ENCODE assay signal across 13 cellular contexts in genomic region chr6:151440498-151440897, GRCh38. TPM values are rescaled to one million over a fixed set of nuclear protein-coding genes. Genes with fewer than 3 reads are reported as not detected.
DNase-seq lines count a peak whose midpoint lies in the region; ATAC-seq lines count a peak whose summit lies in the region.
"Had no signal": no experiment of that assay in that cellular context is flagged by ENCODE, and none has a peak within 500 bp of the region (broad histone marks: within the 10 kb centered on the region; RNA-seq: fewer than 3 reads in every experiment).

No MANE protein-coding gene starts in this region.

- H3K4me3 Mint-ChIP-seq in natural killer cell treated with Interleukin-12 subunit alpha and Interleukin-12 subunit beta and Interleukin-15 and Interleukin-18, amount 100 ng/mL, for 72 hours: no peak overlapping the region
- H3K4me3 Mint-ChIP-seq: dendritic cell treated with granulocyte-macrophage colony-stimulating factor and Interleukin-4, amounts not matched to agents 40 ng/mL and 50 ng/mL, for 4 days had no signal

- no peaks in the 10 kb centered on the region for H3K27me3 Mint-ChIP-seq in natural killer cell treated with Interleukin-12 subunit alpha and Interleukin-12 subunit beta and Interleukin-15 and Interleukin-18, amount 100 ng/mL, for 72 hours
- H3K27me3 Mint-ChIP-seq: dendritic cell treated with granulocyte-macrophage colony-stimulating factor and Interleukin-4, amounts not matched to agents 40 ng/mL and 50 ng/mL, for 4 days had no signal

- peak overlapping the region; percentile 17 to 82 for H3K27ac Mint-ChIP-seq in natural killer cell treated with Interleukin-12 subunit alpha and Interleukin-12 subunit beta and Interleukin-15 and Interleukin-18, amount 100 ng/mL, for 72 hours

- no peak for DNase-seq in natural killer cell treated with Interleukin-12 subunit alpha and Interleukin-12 subunit beta and Interleukin-15 and Interleukin-18, amount 100 ng/mL, for 72 hours (ENCODE audit: low spot score)
- DNase-seq in AML-193 (lab: John Stamatoyannopoulos, UW): no peak
- DNase-seq in NCI-H748 (lab: John Stamatoyannopoulos, UW; ENCODE audit: unreplicated experiment): no peak
- no peak for DNase-seq in GM19240 (ENCODE audit: insufficient read length, low spot score)
- DNase-seq: activated naive CD4-positive, alpha-beta T cell treated with Interleukin-2 at 50 U/mL for 16 hours; DMS 273 treated with DMSO at 0.1 percent for 48 hours; occipital lobe; stimulated activated CD4-positive, alpha-beta T cell treated with anti-CD3 and anti-CD28 coated beads, Interleukin-2, amount 100 ng/mL, for 48 hours had no signal

- H3K4me1 Mint-ChIP-seq in natural killer cell treated with Interleukin-12 subunit alpha and Interleukin-12 subunit beta and Interleukin-15 and Interleukin-18, amount 100 ng/mL, for 72 hours (ENCODE audit: low read depth in 2 of 2): peaks cover 19 to 25% of the 10 kb centered on the region in 2 donors

- no peaks in the 10 kb centered on the region for H3K9me3 Mint-ChIP-seq in natural killer cell treated with Interleukin-12 subunit alpha and Interleukin-12 subunit beta and Interleukin-15 and Interleukin-18, amount 100 ng/mL, for 72 hours
- H3K9me3 Mint-ChIP-seq: dendritic cell treated with granulocyte-macrophage colony-stimulating factor and Interleukin-4, amounts not matched to agents 40 ng/mL and 50 ng/mL, for 4 days had no signal

- ATAC-seq in GM18858 (IDR thresholded peaks at IDR 0.05; ENCODE audit: unreplicated experiment) (peak; percentile 66), GM21390 (IDR thresholded peaks at IDR 0.05; ENCODE audit: unreplicated experiment) (peak; percentile 67), HG03159 (IDR thresholded peaks at IDR 0.05; ENCODE audit: unreplicated experiment) (peak; percentile 62)
- ATAC-seq in natural killer cell treated with Interleukin-12 subunit alpha and Interleukin-12 subunit beta and Interleukin-15 and Interleukin-18, amount 100 ng/mL, for 72 hours: no peak

- H3K36me3 Mint-ChIP-seq in natural killer cell treated with Interleukin-12 subunit alpha and Interleukin-12 subunit beta and Interleukin-15 and Interleukin-18, amount 100 ng/mL, for 72 hours: peaks cover 6% of the 10 kb centered on the region

RNA-seq across cellular contexts. Expression of gene RMND1, which starts 11.4 kb away (rescaled TPM):
- 10 to 100 TPM; 19.2 to 27.3 TPM for total RNA-seq in natural killer cell treated with Interleukin-12 subunit alpha and Interleukin-12 subunit beta and Interleukin-15 and Interleukin-18, amount 100 ng/mL, for 72 hours

RNA-seq across cellular contexts. Expression of gene ZBTB2, which starts 49.1 kb away (rescaled TPM):
- total RNA-seq in natural killer cell treated with Interleukin-12 subunit alpha and Interleukin-12 subunit beta and Interleukin-15 and Interleukin-18, amount 100 ng/mL, for 72 hours: 10 to 100 TPM; 20.4 to 23.8 TPM

RNA-seq across cellular contexts. Expression of gene CCDC170, which starts 53.3 kb away (rescaled TPM):
- not detected for total RNA-seq in natural killer cell treated with Interleukin-12 subunit alpha and Interleukin-12 subunit beta and Interleukin-15 and Interleukin-18, amount 100 ng/mL, for 72 hours
- total RNA-seq: kidney epithelial cell had no signal

Comparison
In these comparisons a context has a peak if more than half of its experiments do, and no peak if none do; other contexts are left out.
1. ATAC-seq: peak in GM18858 (single experiment), GM21390 (single experiment) and HG03159 (single experiment); none in natural killer cell treated with Interleukin-12 subunit alpha and Interleukin-12 subunit beta and Interleukin-15 and Interleukin-18, amount 100 ng/mL, for 72 hours (0 of 2).